21 cellular contexts compared by ENCODE assay signal in the genomic region with DNA sequence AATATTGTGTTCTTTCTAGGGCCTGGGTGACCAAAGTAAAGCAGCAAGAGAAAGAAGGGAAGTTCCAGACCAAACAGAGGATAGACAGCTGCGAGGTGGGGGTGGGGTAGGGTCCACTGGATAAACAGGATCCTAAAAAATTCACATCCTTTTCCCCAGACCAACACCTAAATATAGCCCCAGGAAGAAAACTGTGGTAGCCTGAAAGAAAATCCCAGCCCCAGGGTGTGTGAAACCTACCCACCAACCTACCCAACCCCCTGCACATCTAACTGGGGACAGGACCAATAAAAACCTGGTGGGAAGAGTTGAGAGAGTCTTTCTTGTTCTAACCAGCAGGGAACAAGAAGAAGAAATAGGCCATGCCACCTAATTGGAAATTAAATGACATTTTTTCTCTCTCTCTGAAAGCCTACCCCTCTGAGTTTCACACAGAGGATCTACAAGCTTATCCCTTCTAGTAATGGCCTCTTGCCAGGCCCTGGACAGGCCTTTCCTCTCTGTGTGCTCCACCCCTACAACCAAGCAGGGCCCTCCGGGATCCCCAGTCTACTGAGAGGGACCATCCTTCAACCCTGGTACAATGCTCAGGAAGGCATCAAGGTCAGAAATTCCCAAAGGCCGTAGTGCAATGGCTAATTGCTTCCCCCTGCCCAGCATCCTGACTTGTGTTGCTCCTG. TPM values are rescaled to one million over a fixed set of nuclear protein-coding genes. Genes with fewer than 3 reads are reported as not detected.
DNase-seq lines count a peak whose midpoint lies in the region; ATAC-seq and TF ChIP-seq lines count a peak whose summit lies in the region.
"Had no signal": no experiment of that assay in that cellular context is flagged by ENCODE, and none has a peak within 500 bp of the region (broad histone marks: within the 10 kb centered on the region; RNA-seq: fewer than 3 reads in every experiment).

No MANE protein-coding gene starts in this region.

- peaks cover 2% of the 10 kb centered on the region for H3K4me1 ChIP-seq in right cardiac atrium (ENCODE audit: control insufficient read depth, insufficient read depth, low read length)
- peaks cover 9 to 27% of the 10 kb centered on the region in 2 experiments for H3K4me1 ChIP-seq in trophoblast cell (ENCODE audit: control insufficient read depth in 1 of 2, insufficient read depth in 2 of 2, low read length in 2 of 2)
- H3K4me1 ChIP-seq in adrenal gland (replicated peaks in 1 of 2), result peaks cover 13 to 28% of the 10 kb centered on the region in 2 donors

- H3K36me3 Mint-ChIP-seq in WTC11 (peaks cover 20% of the 10 kb centered on the region), Calu3 (ENCODE audit: insufficient read depth, unreplicated experiment) (peaks cover 13% of the 10 kb centered on the region), natural killer cell (no peaks in the 10 kb centered on the region)

- H3K14ac ChIP-seq in trophoblast cell (ENCODE audit: low read length), result no peak overlapping the region

- peak overlapping the region; percentile 33 for H3K4me2 ChIP-seq in trophoblast cell (ENCODE audit: low read length)
- H3K4me2 ChIP-seq: GM23338 had no signal

- H2BK5ac ChIP-seq in trophoblast cell (ENCODE audit: low read depth, low read length, poor library complexity), result no peak overlapping the region

- no peak for TF ChIP-seq POLR2A in adrenal gland (IDR thresholded peaks at IDR 0.05)

- no peak overlapping the region for H3K9ac ChIP-seq in trophoblast cell (ENCODE audit: low read length)

- H3K27ac ChIP-seq in right cardiac atrium (ENCODE audit: low read length), result no peak overlapping the region
- H3K27ac ChIP-seq in trophoblast cell (ENCODE audit: low read depth, low read length), result no peak overlapping the region
- no peak overlapping the region for H3K27ac ChIP-seq in adrenal gland
- H3K27ac ChIP-seq: cardiac muscle cell, epithelial cell of prostate had no signal

- CTCF ChIA-PET in WTC11 (lab: Charles Lee) (interaction anchor here (1.0 to 3.8 kb wide), 2 partner anchors 12 to 19 kb away, joined by 3 to 22 read pairs; a partner anchor contains a TSS), Calu3 (lab: Charles Lee) (interaction anchor here (0.6 kb wide), 1 partner anchor 23 kb away, joined by 3 read pairs; no protein-coding TSS in a partner anchor)

- no peak overlapping the region for H4K12ac ChIP-seq in trophoblast cell (ENCODE audit: low read depth, low read length)

- H3K27me3 ChIP-seq in right cardiac atrium (ENCODE audit: control insufficient read depth, insufficient read depth), result no peaks in the 10 kb centered on the region
- H3K27me3 ChIP-seq in trophoblast cell (ENCODE audit: insufficient read depth, low read length), result no peaks in the 10 kb centered on the region
- H3K27me3 ChIP-seq in adrenal gland, result no peaks in the 10 kb centered on the region
- H3K27me3 ChIP-seq: cardiac muscle cell had no signal

- no peak overlapping the region for H2AFZ ChIP-seq in trophoblast cell (ENCODE audit: insufficient read depth, low read length, poor library complexity)
- H2AFZ ChIP-seq: GM23338 had no signal

- H4K91ac ChIP-seq in trophoblast cell (ENCODE audit: low read depth, low read length), result no peak overlapping the region

- peaks cover 15% of the 10 kb centered on the region in 2 experiments for H3K36me3 ChIP-seq in trophoblast cell (ENCODE audit: control insufficient read depth in 1 of 2, insufficient read depth in 2 of 2, low read length in 2 of 2)
- H3K36me3 ChIP-seq in adrenal gland (replicated peaks in 1 of 2), result peaks cover 0 to 13% of the 10 kb centered on the region in 2 donors

- H3K9me3 Mint-ChIP-seq in WTC11, result no peaks in the 10 kb centered on the region
- no peaks in the 10 kb centered on the region for H3K9me3 Mint-ChIP-seq in Calu3 (ENCODE audit: low read depth, unreplicated experiment)
- no peaks in the 10 kb centered on the region for H3K9me3 Mint-ChIP-seq in natural killer cell
- H3K9me3 Mint-ChIP-seq: activated CD4-positive, alpha-beta memory T cell treated with anti-CD3 and anti-CD28 coated beads for 36 hours; CD4-positive, alpha-beta memory T cell; GM23338 had no signal

- H3K27ac Mint-ChIP-seq in WTC11, result peak overlapping the region; percentile 84
- H3K27ac Mint-ChIP-seq in Calu3 (ENCODE audit: unreplicated experiment), result no peak overlapping the region
- no peak overlapping the region for H3K27ac Mint-ChIP-seq in natural killer cell
- H3K27ac Mint-ChIP-seq: activated CD4-positive, alpha-beta memory T cell treated with anti-CD3 and anti-CD28 coated beads for 36 hours; CD4-positive, alpha-beta memory T cell; GM23338 had no signal

- ATAC-seq in WTC11 (no peak), right cardiac atrium (peak; percentile 47 to 79), natural killer cell (no peak)
- ATAC-seq: GM23338 had no signal

- peaks cover 1% of the 10 kb centered on the region for H3K79me1 ChIP-seq in trophoblast cell (ENCODE audit: low read length)

- no peak overlapping the region for H2BK12ac ChIP-seq in trophoblast cell (ENCODE audit: low read length)

- DNase-seq in D341Med (ENCODE audit: low spot score) (peak; percentile 34), WTC11 (ENCODE audit: low spot score) (no peak), right cardiac atrium (no peak), trophoblast cell (peak; percentile 52 to 68), adrenal gland (no peak), Calu3 (no peak), natural killer cell (no peak)
- no peak for DNase-seq in stimulated activated CD8-positive, alpha-beta memory T cell treated with anti-CD3 and anti-CD28 coated beads, Interleukin-4, amount 100 ng/mL, for 48 hours
- DNase-seq: activated CD4-positive, alpha-beta memory T cell treated with anti-CD3 and anti-CD28 coated beads for 36 hours; activated gamma-delta T cell; activated T-cell treated with anti-CD3 and anti-CD28 coated beads for 4 hours; CD4-positive, alpha-beta memory T cell; DMS53; foreskin melanocyte; NCI-H1694 treated with DMSO at 0.1 percent for 48 hours; OCI-M1; retina; T-helper 2 cell had no signal

- no peak overlapping the region for H4K8ac ChIP-seq in trophoblast cell (ENCODE audit: low read depth, low read length)

- no peaks in the 10 kb centered on the region for H3K79me2 ChIP-seq in trophoblast cell (ENCODE audit: control insufficient read depth, insufficient read depth, low read length, poor library complexity)

- BruUV-seq in Calu3 (replicated peaks; lab: Mats Ljungman, UMichigan), result no TSS peak

- H3K18ac ChIP-seq in trophoblast cell (ENCODE audit: low read length), result no peak overlapping the region

- TF ChIP-seq CTCF in WTC11 (IDR thresholded peaks at IDR 0.05) (no peak), adrenal gland (IDR thresholded peaks at IDR 0.05) (no peak), Calu3 (IDR thresholded peaks at IDR 0.05; ENCODE audit: unreplicated experiment) (no peak), natural killer cell (IDR thresholded peaks at IDR 0.05) (no peak)

- POLR2A ChIA-PET in WTC11 (lab: Charles Lee), result no interaction called here

- H3K9me3 ChIP-seq in right cardiac atrium (ENCODE audit: control insufficient read depth, low read length) (no peaks in the 10 kb centered on the region), trophoblast cell (ENCODE audit: insufficient read depth, low read depth, low read length) (no peaks in the 10 kb centered on the region), adrenal gland (replicated peaks in 1 of 3) (no peaks in the 10 kb centered on the region)

- H3K23ac ChIP-seq in trophoblast cell (ENCODE audit: low read length), result no peak overlapping the region

- intact Hi-C loops in right cardiac atrium (cut with DNase I), result no loop called here
- intact Hi-C loops in adrenal gland (cut with DNase I), result no loop called here
- intact Hi-C loops in Calu3 (cut with micrococcal nuclease; ENCODE audit: unreplicated experiment), result no loop called here
- intact Hi-C loops in natural killer cell (cut with micrococcal nuclease), result no loop called here

- H3K4me3 ChIP-seq in right cardiac atrium (ENCODE audit: low read length) (no peak overlapping the region), trophoblast cell (ENCODE audit: low read depth, low read length) (no peak overlapping the region), adrenal gland (no peak overlapping the region)
- H3K4me3 ChIP-seq: cardiac muscle cell, GM23338 had no signal

- H3K27me3 Mint-ChIP-seq in WTC11 (ENCODE audit: low read depth) (no peaks in the 10 kb centered on the region), Calu3 (ENCODE audit: unreplicated experiment) (no peaks in the 10 kb centered on the region), natural killer cell (ENCODE audit: low read depth in 2 of 2) (no peaks in the 10 kb centered on the region)
- H3K27me3 Mint-ChIP-seq: activated CD4-positive, alpha-beta memory T cell treated with anti-CD3 and anti-CD28 coated beads for 36 hours; CD4-positive, alpha-beta memory T cell had no signal

- H2AK5ac ChIP-seq in trophoblast cell (ENCODE audit: low read length), result no peak overlapping the region

- 56% methylated on average over 3 of the region's 3 CpGs for WGBS in right cardiac atrium
- WGBS in trophoblast cell (ENCODE audit: extremely low coverage, insufficient coverage, insufficient read length), result no CpG with 5 or more reads among the region's 3 CpGs
- WGBS in adrenal gland, 4 donors, result 52 to 69% (median 59%) methylated on average over 3 of the region's 3 CpGs

- H3K4me1 Mint-ChIP-seq in WTC11 (peaks cover 12% of the 10 kb centered on the region), Calu3 (ENCODE audit: low read depth, unreplicated experiment) (peaks cover 18% of the 10 kb centered on the region), natural killer cell (no peaks in the 10 kb centered on the region)

- H2BK120ac ChIP-seq in trophoblast cell (ENCODE audit: insufficient read depth, low read length, poor library complexity), result no peak overlapping the region

- H3K4me3 Mint-ChIP-seq in WTC11 (no peak overlapping the region), Calu3 (ENCODE audit: low read depth, unreplicated experiment) (no peak overlapping the region), natural killer cell (no peak overlapping the region)
- H3K4me3 Mint-ChIP-seq: activated CD4-positive, alpha-beta memory T cell treated with anti-CD3 and anti-CD28 coated beads for 36 hours; CD4-positive, alpha-beta memory T cell; GM23338 had no signal

- no peak overlapping the region for H3K4ac ChIP-seq in trophoblast cell (ENCODE audit: low read depth, low read length)

RNA-seq across cellular contexts. Expression of a gene that starts 12.0 kb away (rescaled TPM):
- total RNA-seq in WTC11 (2021), result 38.5 to 54.9 TPM (median 42.5 TPM) in 3 replicates
- 100 to 1,000 TPM; 206 to 312 (median 277) TPM for total RNA-seq in right cardiac atrium
- 248 TPM for polyA plus RNA-seq in right cardiac atrium
- 15.5 and 16.9 TPM in 2 replicates for polyA plus RNA-seq in trophoblast cell (2013)
- total RNA-seq in adrenal gland, result 10 to 100 TPM; 27.0 to 59.0 (median 40.9) TPM
- polyA plus RNA-seq in adrenal gland, result 10 to 100 TPM; 24.7 to 95.6 (median 42.3) TPM
- total RNA-seq in Calu3 (2022), result 89.9 and 123 TPM in 2 replicates
- total RNA-seq in natural killer cell, result 100 to 1,000 TPM; 110 to 117 (median 115) TPM

Comparison
In these comparisons a context has a peak if more than half of its experiments do, and no peak if none do; other contexts are left out.
1. DNase-seq: peak in D341Med (single experiment) and trophoblast cell (2 of 2); none in WTC11 (single experiment), right cardiac atrium (0 of 3), adrenal gland (0 of 7), Calu3 (single experiment), stimulated activated CD8-positive, alpha-beta memory T cell treated with anti-CD3 and anti-CD28 coated beads, Interleukin-4, amount 100 ng/mL, for 48 hours (single experiment) and natural killer cell (single experiment).
2. ATAC-seq: peak in right cardiac atrium (2 of 2); none in WTC11 (single experiment) and natural killer cell (0 of 3).